17 cellular contexts compared by ENCODE assay signal in genomic region chr5:30194595-30194994, GRCh38.
"Had no signal": no experiment of that assay in that cellular context is flagged by ENCODE, and none has a peak within 500 bp of the region (broad histone marks: within the 10 kb centered on the region; RNA-seq: fewer than 3 reads in every experiment).

No MANE protein-coding gene starts in this region.

- H3K4me1 Mint-ChIP-seq: activated naive CD8-positive, alpha-beta T cell treated with anti-CD3 and anti-CD28 coated beads, Interleukin-2, amount 50 U/mL, for 24 hours; stimulated activated memory B cell treated with anti-CD40 and anti-IgM and Interleukin-4, amounts not matched to agents 10 μg/mL and 1 μg/mL and 100 μg/mL, for 72 hours had no signal

- H3K27ac Mint-ChIP-seq: activated naive CD8-positive, alpha-beta T cell treated with anti-CD3 and anti-CD28 coated beads, Interleukin-2, amount 50 U/mL, for 24 hours; dendritic cell treated with granulocyte-macrophage colony-stimulating factor and Interleukin-4, amounts not matched to agents 40 ng/mL and 50 ng/mL, for 4 days; effector memory CD8-positive, alpha-beta T cell; natural killer cell treated with Interleukin-12 subunit alpha and Interleukin-12 subunit beta and Interleukin-15 and Interleukin-18, amount 100 ng/mL, for 72 hours; stimulated activated memory B cell treated with anti-CD40 and anti-IgM and Interleukin-4, amounts not matched to agents 10 μg/mL and 1 μg/mL and 100 μg/mL, for 72 hours had no signal

- H3K27me3 Mint-ChIP-seq: activated naive CD8-positive, alpha-beta T cell treated with anti-CD3 and anti-CD28 coated beads, Interleukin-2, amount 50 U/mL, for 24 hours; dendritic cell treated with granulocyte-macrophage colony-stimulating factor and Interleukin-4, amounts not matched to agents 40 ng/mL and 50 ng/mL, for 4 days; effector memory CD8-positive, alpha-beta T cell; natural killer cell treated with Interleukin-12 subunit alpha and Interleukin-12 subunit beta and Interleukin-15 and Interleukin-18, amount 100 ng/mL, for 72 hours; stimulated activated memory B cell treated with anti-CD40 and anti-IgM and Interleukin-4, amounts not matched to agents 10 μg/mL and 1 μg/mL and 100 μg/mL, for 72 hours had no signal

- H3K4me3 Mint-ChIP-seq: activated naive CD8-positive, alpha-beta T cell treated with anti-CD3 and anti-CD28 coated beads, Interleukin-2, amount 50 U/mL, for 24 hours; dendritic cell treated with granulocyte-macrophage colony-stimulating factor and Interleukin-4, amounts not matched to agents 40 ng/mL and 50 ng/mL, for 4 days; effector memory CD8-positive, alpha-beta T cell; natural killer cell treated with Interleukin-12 subunit alpha and Interleukin-12 subunit beta and Interleukin-15 and Interleukin-18, amount 100 ng/mL, for 72 hours; stimulated activated memory B cell treated with anti-CD40 and anti-IgM and Interleukin-4, amounts not matched to agents 10 μg/mL and 1 μg/mL and 100 μg/mL, for 72 hours had no signal

- DNase-seq: activated CD4-positive, CD25-positive, alpha-beta regulatory T cell treated with anti-CD3 and anti-CD28 coated beads, Interleukin-2, amount 50 U/mL, for 72 hours; activated naive CD4-positive, alpha-beta T cell treated with Interleukin-2 at 50 U/mL for 16 hours; activated naive CD8-positive, alpha-beta T cell treated with anti-CD3 and anti-CD28 coated beads, Interleukin-2, amount 50 U/mL, for 24 hours; activated T-cell treated with anti-CD3 and anti-CD28 coated beads for 4 hours; aorta; effector memory CD8-positive, alpha-beta T cell; foreskin keratinocyte; glutamatergic neuron; kidney glomerular epithelial cell; mesenchymal stem cell; nucleus accumbens; posterior cingulate gyrus; retina; stimulated activated CD4-positive, alpha-beta T cell treated with anti-CD3 and anti-CD28 coated beads, Interleukin-2, amount 100 ng/mL, for 48 hours had no signal

- H3K36me3 Mint-ChIP-seq: natural killer cell treated with Interleukin-12 subunit alpha and Interleukin-12 subunit beta and Interleukin-15 and Interleukin-18, amount 100 ng/mL, for 72 hours; stimulated activated memory B cell treated with anti-CD40 and anti-IgM and Interleukin-4, amounts not matched to agents 10 μg/mL and 1 μg/mL and 100 μg/mL, for 72 hours had no signal
